ENCODE assay signal across 1 cellular context in the genomic region with DNA sequence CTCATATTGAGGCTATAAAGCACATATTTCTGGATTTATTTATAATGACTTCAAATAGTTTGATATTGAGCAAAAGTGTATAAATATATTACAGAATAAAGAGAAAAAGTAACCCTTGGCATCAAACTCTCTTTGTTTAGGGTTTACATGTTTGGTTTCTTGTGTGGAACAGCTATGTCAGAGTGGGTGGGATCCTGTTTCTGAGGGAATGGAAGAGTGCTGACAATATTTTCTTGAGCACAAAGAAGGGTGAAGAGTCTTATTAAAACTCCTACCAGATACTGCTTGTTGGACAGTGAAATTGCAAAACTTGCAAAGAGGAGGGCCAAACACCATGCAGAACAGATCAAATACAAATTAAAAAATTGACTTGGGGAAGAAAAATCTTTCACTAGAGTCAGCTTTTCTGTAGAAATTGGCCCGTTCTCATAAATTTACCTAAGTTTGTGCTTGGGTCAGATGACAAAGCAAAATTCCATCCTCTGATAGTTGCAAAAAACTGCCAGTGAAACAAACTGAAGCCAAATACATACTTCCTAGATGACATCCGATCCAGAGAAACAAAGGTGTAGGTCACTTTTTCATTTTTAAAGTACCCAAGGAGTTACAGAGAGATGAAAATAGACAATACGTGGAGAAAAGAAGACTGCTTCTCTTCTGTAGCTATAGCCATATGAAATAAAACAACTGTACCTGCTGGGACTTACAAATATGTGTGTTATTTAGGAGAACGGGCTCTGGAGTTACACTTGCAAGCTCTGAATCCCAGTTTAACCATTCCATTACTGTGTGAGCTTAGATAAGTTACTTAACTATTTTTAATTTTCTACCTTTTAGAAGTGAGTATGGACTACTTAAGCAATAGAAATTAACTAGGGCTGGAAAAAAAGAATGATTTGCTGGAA.
TF ChIP-seq lines count a peak whose summit lies in the region.

No MANE protein-coding gene starts in this region.

TF ChIP-seq in GM23338, 12 proteins besides CTCF, POLR2A, EP300 and RAD21 (continued from another document):
- TF ChIP-seq, protein P1, sequence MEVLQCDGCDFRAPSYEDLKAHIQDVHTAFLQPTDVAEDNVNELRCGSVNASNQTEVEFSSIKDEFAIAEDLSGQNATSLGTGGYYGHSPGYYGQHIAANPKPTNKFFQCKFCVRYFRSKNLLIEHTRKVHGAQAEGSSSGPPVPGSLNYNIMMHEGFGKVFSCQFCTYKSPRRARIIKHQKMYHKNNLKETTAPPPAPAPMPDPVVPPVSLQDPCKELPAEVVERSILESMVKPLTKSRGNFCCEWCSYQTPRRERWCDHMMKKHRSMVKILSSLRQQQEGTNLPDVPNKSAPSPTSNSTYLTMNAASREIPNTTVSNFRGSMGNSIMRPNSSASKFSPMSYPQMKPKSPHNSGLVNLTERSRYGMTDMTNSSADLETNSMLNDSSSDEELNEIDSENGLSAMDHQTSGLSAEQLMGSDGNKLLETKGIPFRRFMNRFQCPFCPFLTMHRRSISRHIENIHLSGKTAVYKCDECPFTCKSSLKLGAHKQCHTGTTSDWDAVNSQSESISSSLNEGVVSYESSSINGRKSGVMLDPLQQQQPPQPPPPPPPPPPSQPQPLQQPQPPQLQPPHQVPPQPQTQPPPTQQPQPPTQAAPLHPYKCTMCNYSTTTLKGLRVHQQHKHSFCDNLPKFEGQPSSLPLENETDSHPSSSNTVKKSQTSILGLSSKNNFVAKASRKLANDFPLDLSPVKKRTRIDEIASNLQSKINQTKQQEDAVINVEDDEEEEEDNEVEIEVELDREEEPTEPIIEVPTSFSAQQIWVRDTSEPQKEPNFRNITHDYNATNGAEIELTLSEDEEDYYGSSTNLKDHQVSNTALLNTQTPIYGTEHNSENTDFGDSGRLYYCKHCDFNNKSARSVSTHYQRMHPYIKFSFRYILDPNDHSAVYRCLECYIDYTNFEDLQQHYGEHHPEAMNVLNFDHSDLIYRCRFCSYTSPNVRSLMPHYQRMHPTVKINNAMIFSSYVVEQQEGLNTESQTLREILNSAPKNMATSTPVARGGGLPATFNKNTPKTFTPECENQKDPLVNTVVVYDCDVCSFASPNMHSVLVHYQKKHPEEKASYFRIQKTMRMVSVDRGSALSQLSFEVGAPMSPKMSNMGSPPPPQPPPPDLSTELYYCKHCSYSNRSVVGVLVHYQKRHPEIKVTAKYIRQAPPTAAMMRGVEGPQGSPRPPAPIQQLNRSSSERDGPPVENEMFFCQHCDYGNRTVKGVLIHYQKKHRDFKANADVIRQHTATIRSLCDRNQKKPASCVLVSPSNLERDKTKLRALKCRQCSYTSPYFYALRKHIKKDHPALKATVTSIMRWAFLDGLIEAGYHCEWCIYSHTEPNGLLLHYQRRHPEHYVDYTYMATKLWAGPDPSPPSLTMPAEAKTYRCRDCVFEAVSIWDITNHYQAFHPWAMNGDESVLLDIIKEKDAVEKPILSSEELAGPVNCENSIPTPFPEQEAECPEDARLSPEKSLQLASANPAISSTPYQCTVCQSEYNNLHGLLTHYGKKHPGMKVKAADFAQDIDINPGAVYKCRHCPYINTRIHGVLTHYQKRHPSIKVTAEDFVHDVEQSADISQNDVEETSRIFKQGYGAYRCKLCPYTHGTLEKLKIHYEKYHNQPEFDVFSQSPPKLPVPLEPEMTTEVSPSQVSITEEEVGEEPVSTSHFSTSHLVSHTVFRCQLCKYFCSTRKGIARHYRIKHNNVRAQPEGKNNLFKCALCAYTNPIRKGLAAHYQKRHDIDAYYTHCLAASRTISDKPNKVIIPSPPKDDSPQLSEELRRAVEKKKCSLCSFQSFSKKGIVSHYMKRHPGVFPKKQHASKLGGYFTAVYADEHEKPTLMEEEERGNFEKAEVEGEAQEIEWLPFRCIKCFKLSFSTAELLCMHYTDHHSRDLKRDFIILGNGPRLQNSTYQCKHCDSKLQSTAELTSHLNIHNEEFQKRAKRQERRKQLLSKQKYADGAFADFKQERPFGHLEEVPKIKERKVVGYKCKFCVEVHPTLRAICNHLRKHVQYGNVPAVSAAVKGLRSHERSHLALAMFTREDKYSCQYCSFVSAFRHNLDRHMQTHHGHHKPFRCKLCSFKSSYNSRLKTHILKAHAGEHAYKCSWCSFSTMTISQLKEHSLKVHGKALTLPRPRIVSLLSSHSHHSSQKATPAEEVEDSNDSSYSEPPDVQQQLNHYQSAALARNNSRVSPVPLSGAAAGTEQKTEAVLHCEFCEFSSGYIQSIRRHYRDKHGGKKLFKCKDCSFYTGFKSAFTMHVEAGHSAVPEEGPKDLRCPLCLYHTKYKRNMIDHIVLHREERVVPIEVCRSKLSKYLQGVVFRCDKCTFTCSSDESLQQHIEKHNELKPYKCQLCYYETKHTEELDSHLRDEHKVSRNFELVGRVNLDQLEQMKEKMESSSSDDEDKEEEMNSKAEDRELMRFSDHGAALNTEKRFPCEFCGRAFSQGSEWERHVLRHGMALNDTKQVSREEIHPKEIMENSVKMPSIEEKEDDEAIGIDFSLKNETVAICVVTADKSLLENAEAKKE (CRISPR knock-in tag; IDR thresholded peaks at IDR 0.05) = no peak
- TF ChIP-seq, protein P2, sequence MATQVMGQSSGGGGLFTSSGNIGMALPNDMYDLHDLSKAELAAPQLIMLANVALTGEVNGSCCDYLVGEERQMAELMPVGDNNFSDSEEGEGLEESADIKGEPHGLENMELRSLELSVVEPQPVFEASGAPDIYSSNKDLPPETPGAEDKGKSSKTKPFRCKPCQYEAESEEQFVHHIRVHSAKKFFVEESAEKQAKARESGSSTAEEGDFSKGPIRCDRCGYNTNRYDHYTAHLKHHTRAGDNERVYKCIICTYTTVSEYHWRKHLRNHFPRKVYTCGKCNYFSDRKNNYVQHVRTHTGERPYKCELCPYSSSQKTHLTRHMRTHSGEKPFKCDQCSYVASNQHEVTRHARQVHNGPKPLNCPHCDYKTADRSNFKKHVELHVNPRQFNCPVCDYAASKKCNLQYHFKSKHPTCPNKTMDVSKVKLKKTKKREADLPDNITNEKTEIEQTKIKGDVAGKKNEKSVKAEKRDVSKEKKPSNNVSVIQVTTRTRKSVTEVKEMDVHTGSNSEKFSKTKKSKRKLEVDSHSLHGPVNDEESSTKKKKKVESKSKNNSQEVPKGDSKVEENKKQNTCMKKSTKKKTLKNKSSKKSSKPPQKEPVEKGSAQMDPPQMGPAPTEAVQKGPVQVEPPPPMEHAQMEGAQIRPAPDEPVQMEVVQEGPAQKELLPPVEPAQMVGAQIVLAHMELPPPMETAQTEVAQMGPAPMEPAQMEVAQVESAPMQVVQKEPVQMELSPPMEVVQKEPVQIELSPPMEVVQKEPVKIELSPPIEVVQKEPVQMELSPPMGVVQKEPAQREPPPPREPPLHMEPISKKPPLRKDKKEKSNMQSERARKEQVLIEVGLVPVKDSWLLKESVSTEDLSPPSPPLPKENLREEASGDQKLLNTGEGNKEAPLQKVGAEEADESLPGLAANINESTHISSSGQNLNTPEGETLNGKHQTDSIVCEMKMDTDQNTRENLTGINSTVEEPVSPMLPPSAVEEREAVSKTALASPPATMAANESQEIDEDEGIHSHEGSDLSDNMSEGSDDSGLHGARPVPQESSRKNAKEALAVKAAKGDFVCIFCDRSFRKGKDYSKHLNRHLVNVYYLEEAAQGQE (IDR thresholded peaks at IDR 0.05; ENCODE audit: unreplicated experiment) = no peak
